Comparison of ENCODE assay signal across 2 cellular contexts in the genomic region with DNA sequence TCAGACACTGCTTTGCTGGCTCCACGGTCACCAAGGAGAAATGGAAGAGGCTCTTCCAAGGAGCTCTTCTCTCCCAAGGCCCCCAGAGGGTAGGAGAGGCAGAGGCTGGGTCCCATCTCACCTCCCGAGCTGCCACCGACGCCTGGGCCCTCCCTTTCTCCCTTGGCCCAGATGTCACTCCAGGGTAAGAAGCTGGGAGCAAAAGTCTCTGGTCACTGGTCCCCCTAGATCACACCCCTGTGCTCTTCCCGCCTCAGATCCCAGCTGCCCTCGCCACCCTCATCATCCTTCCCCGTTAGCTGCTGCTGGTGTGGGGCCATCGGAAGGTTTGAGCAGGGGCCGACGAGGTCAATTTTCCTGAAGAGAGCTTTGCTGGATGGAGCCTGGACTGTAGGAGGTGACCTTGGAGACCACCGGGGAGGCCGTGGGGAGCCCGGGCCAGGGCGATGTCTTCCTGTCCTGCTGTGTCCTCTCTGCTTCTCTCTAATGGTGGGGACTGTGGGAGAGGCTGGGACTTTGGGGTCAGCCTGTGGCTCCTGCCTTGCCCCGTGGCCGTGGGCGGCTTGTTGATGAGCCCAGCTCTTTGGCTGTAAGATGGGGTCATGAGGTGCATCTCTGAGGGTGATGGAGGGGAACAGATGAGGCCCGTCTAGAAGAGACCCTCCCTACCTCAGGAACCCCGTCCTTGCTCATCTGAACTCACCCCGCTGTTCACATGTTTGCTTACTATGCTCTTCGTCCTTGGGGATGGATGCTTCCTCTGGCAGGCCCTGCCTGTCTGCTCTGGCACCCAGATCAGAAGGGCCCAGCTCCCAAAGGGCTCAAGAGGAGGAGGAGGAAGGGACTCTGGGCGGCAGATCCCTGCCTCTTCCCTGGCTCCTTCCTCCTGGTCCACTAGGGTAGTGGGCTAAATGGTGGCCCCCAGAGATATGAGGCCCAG.
A peak's percentile ranks its signal among the peaks of the same experiment; 100 is the strongest.
TF ChIP-seq lines count a peak whose summit lies in the region.

No MANE protein-coding gene starts in this region.

TF ChIP-seq in IMR-90, 13 proteins besides CTCF, POLR2A, EP300 and RAD21:
- TF ChIP-seq MXI1 (IDR thresholded peaks at IDR 0.05; ENCODE audit: borderline replicate concordance, low read depth, low read length) (no peak), CHD1 (IDR thresholded peaks at IDR 0.05; ENCODE audit: low read depth, low read length) (no peak), CEBPB (IDR thresholded peaks at IDR 0.05; ENCODE audit: low read depth, low read length) (no peak)

TF ChIP-seq in K562, 482 proteins besides CTCF, POLR2A, EP300 and RAD21:
- TF ChIP-seq CBX5 (IDR thresholded peaks at IDR 0.05; ENCODE audit: borderline replicate concordance, low read depth): no peak
- TF ChIP-seq, protein P1, sequence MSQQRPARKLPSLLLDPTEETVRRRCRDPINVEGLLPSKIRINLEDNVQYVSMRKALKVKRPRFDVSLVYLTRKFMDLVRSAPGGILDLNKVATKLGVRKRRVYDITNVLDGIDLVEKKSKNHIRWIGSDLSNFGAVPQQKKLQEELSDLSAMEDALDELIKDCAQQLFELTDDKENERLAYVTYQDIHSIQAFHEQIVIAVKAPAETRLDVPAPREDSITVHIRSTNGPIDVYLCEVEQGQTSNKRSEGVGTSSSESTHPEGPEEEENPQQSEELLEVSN (IDR thresholded peaks at IDR 0.05; ENCODE audit: borderline replicate concordance in 1 of 2, extremely low read depth in 1 of 2, insufficient read depth in 1 of 2, insufficient read length in 1 of 2, low read depth in 1 of 2, low read length in 1 of 2, poor library complexity in 1 of 2, severe bottlenecking in 1 of 2): peak in 1 of 2 experiments; percentile 49
